ENCODE assay signal across 24 cellular contexts in genomic region chr6:165606740-165607008, GRCh38. TPM values are rescaled to one million over a fixed set of nuclear protein-coding genes. Genes with fewer than 3 reads are reported as not detected.
"Had no signal": no experiment of that assay in that cellular context is flagged by ENCODE, and none has a peak within 500 bp of the region (broad histone marks: within the 10 kb centered on the region; RNA-seq: fewer than 3 reads in every experiment).

No MANE protein-coding gene starts in this region.

- ATAC-seq: natural killer cell; psoas muscle; right cardiac atrium; right lobe of liver; stimulated activated effector memory CD8-positive, alpha-beta T cell treated with anti-CD3 and anti-CD28 coated beads, Interleukin-12 subunit alpha, Interleukin-12 subunit beta, amount 100 ng/mL, for 72 hours; stimulated activated naive B cell treated with anti-CD40 and anti-IgM and Interleukin-4, amounts not matched to agents 10 μg/mL and 1 μg/mL and 100 μg/mL, for 72 hours had no signal

- H3K4me2 ChIP-seq: neural progenitor cell had no signal

- FAIRE-seq: small intestine had no signal

- H3K4me3 ChIP-seq: neural progenitor cell, ovary, psoas muscle, right lobe of liver, sigmoid colon, stomach, thoracic aorta, thyroid gland, tibial nerve, upper lobe of left lung, uterus had no signal

- DNase-seq: natural killer cell; occipital lobe; ovary; posterior cingulate gyrus; psoas muscle; right cardiac atrium; right lobe of liver; sigmoid colon; stimulated activated CD4-positive, alpha-beta T cell treated with anti-CD3 and anti-CD28 coated beads, Interleukin-15, amount 100 ng/mL, for 24 hours; stimulated activated CD4-positive, alpha-beta T cell treated with anti-CD3 and anti-CD28 coated beads, Interleukin-2, amount 100 ng/mL, for 24 hours; stimulated activated CD4-positive, alpha-beta T cell treated with anti-CD3 and anti-CD28 coated beads, Interleukin-2, amount 100 ng/mL, for 48 hours; stimulated activated CD4-positive, alpha-beta T cell treated with anti-CD3 and anti-CD28 coated beads, Interleukin-4, amount 100 ng/mL, for 24 hours; stimulated activated naive B cell treated with anti-CD40 and anti-IgM and Interleukin-4, amounts not matched to agents 10 μg/mL and 1 μg/mL and 100 μg/mL, for 72 hours; stimulated activated naive CD4-positive, alpha-beta T cell treated with Interleukin-2 at 50 U/mL for 16 hours; stomach; thyroid gland; upper lobe of left lung; uterus had no signal

- H3K9me3 ChIP-seq: ovary, psoas muscle, right lobe of liver, sigmoid colon, thoracic aorta, thyroid gland, upper lobe of left lung, uterus had no signal

- H3K4me1 ChIP-seq: neural progenitor cell, parathyroid adenoma, psoas muscle, right lobe of liver, sigmoid colon, tibial nerve, upper lobe of left lung, uterus had no signal

- H3K79me2 ChIP-seq: parathyroid adenoma had no signal

- H3K36me3 ChIP-seq: neural progenitor cell, ovary, right lobe of liver, sigmoid colon, stomach, thoracic aorta, thyroid gland, tibial nerve, upper lobe of left lung, uterus had no signal

- H3K27ac ChIP-seq: neural progenitor cell, ovary, parathyroid adenoma, psoas muscle, right lobe of liver, sigmoid colon, thoracic aorta, thyroid gland, tibial nerve, upper lobe of left lung, uterus had no signal

- H3K27me3 ChIP-seq: neural progenitor cell, ovary, right lobe of liver, sigmoid colon, stomach, thyroid gland, tibial nerve, upper lobe of left lung, uterus had no signal

- H2AFZ ChIP-seq: neural progenitor cell, parathyroid adenoma had no signal

- H3K9ac ChIP-seq: neural progenitor cell, parathyroid adenoma had no signal

RNA-seq across cellular contexts. Expression of gene PDE10A, which starts 56.4 kb away (rescaled TPM):
- total RNA-seq: natural killer cell had no signal
